Comparison of ENCODE assay signal across 24 cellular contexts in genomic region chr7:47517821-47518480, GRCh38.
DNase-seq lines count a peak whose midpoint lies in the region; ATAC-seq, FAIRE-seq and TF ChIP-seq lines count a peak whose summit lies in the region.
"Had no signal": no experiment of that assay in that cellular context is flagged by ENCODE, and none has a peak within 500 bp of the region (broad histone marks: within the 10 kb centered on the region; RNA-seq: fewer than 3 reads in every experiment).

No MANE protein-coding gene starts in this region.

- H3K4me1 ChIP-seq in astrocyte (ENCODE audit: insufficient read depth, low read length): peaks cover 46% of the 10 kb centered on the region

- no peak overlapping the region for H3K4me2 ChIP-seq in astrocyte (ENCODE audit: low read length)
- H3K4me2 ChIP-seq: SK-N-SH had no signal

- H3K9me3 Mint-ChIP-seq in astrocyte (ENCODE audit: unreplicated experiment) (no peaks in the 10 kb centered on the region), memory B cell (no peaks in the 10 kb centered on the region), progenitor cell of endocrine pancreas (ENCODE audit: low read depth) (no peaks in the 10 kb centered on the region)
- H3K9me3 Mint-ChIP-seq: activated naive CD8-positive, alpha-beta T cell treated with anti-CD3 and anti-CD28 coated beads, Interleukin-2, amount 10 ng/mL, durations not matched to agents 7 days and 5 days; CD8-positive, alpha-beta T cell had no signal

- no peaks in the 10 kb centered on the region for H3K27me3 ChIP-seq in astrocyte (ENCODE audit: insufficient read depth, low read length)
- H3K27me3 ChIP-seq: body of pancreas, upper lobe of right lung had no signal

- H3K27ac ChIP-seq in astrocyte (ENCODE audit: low read depth, low read length): no peak overlapping the region
- H3K27ac ChIP-seq: left ventricle myocardium inferior, psoas muscle, upper lobe of right lung had no signal

- H3K36me3 ChIP-seq in astrocyte (ENCODE audit: insufficient read depth, low read length): no peaks in the 10 kb centered on the region
- H3K36me3 ChIP-seq: left ventricle myocardium inferior, upper lobe of right lung had no signal

- H3K9me3 ChIP-seq in astrocyte (ENCODE audit: insufficient read depth, low read depth, low read length): no peaks in the 10 kb centered on the region
- H3K9me3 ChIP-seq: body of pancreas, left ventricle myocardium inferior, psoas muscle, SK-N-SH, upper lobe of right lung had no signal

- DNase-seq in astrocyte (ENCODE audit: low read depth) (no peak), memory B cell (ENCODE audit: low spot score in 2 of 2) (no peak), progenitor cell of endocrine pancreas (ENCODE audit: low spot score, unreplicated experiment) (no peak), AML-193 (lab: John Stamatoyannopoulos, UW) (no peak), kidney tubule cell (ENCODE audit: low spot score) (no peak), Kasumi-1 (lab: John Stamatoyannopoulos, UW) (no peak), NOMO-1 treated with DMSO at 0.1 percent for 48 hours (lab: John Stamatoyannopoulos, UW; ENCODE audit: unreplicated experiment) (no peak)
- DNase-seq: activated CD8-positive, alpha-beta memory T cell treated with anti-CD3 and anti-CD28 coated beads for 24 hours; activated gamma-delta T cell; activated naive CD8-positive, alpha-beta T cell treated with anti-CD3 and anti-CD28 coated beads, Interleukin-2, amount 10 ng/mL, durations not matched to agents 7 days and 5 days; activated T-cell treated with anti-CD3 and anti-CD28 coated beads, Interleukin-2, amount 50 U/mL, for 1 hour; CD8-positive, alpha-beta T cell; cerebellar nuclear complex; DMS 273 treated with DMSO at 0.1 percent for 48 hours; EL; left ventricle myocardium inferior; psoas muscle; SK-N-SH; stimulated activated CD4-positive, alpha-beta T cell treated with anti-CD3 and anti-CD28 coated beads, Interleukin-1b, Interleukin-23, amount 100 ng/mL, for 48 hours; stimulated activated CD8-positive, alpha-beta memory T cell treated with anti-CD3 and anti-CD28 coated beads, Interleukin-4, amount 100 ng/mL, for 48 hours; T-helper 17 cell; upper lobe of right lung had no signal

- H3K4me1 Mint-ChIP-seq in astrocyte (ENCODE audit: low read depth, unreplicated experiment) (peaks cover 34% of the 10 kb centered on the region), memory B cell (peaks cover 9% of the 10 kb centered on the region), progenitor cell of endocrine pancreas (ENCODE audit: low read depth) (peaks cover 31% of the 10 kb centered on the region)
- H3K4me1 Mint-ChIP-seq: activated naive CD8-positive, alpha-beta T cell treated with anti-CD3 and anti-CD28 coated beads, Interleukin-2, amount 10 ng/mL, durations not matched to agents 7 days and 5 days; T-helper 17 cell had no signal

- H4K20me1 ChIP-seq in astrocyte (ENCODE audit: insufficient read depth, low read length): peaks cover 43% of the 10 kb centered on the region

- FAIRE-seq in astrocyte (lab: Jason Lieb, UNC): no peak
- FAIRE-seq: GM12878 had no signal

- H3K4me3 Mint-ChIP-seq in astrocyte (ENCODE audit: unreplicated experiment) (no peak overlapping the region), memory B cell (no peak overlapping the region), progenitor cell of endocrine pancreas (ENCODE audit: low read depth) (peak overlapping the region; percentile 4)
- H3K4me3 Mint-ChIP-seq: activated naive CD8-positive, alpha-beta T cell treated with anti-CD3 and anti-CD28 coated beads, Interleukin-2, amount 10 ng/mL, durations not matched to agents 7 days and 5 days; CD8-positive, alpha-beta T cell; T-helper 17 cell had no signal

- H3K9ac ChIP-seq in astrocyte (ENCODE audit: low read length): no peak overlapping the region
- H3K9ac ChIP-seq: SK-N-SH had no signal

- TF ChIP-seq CTCF in astrocyte (IDR thresholded peaks at IDR 0.05; ENCODE audit: insufficient read depth, low read depth, low read length) (no peak), progenitor cell of endocrine pancreas (IDR thresholded peaks at IDR 0.05; ENCODE audit: unreplicated experiment) (no peak)

- no peak overlapping the region for H2AFZ ChIP-seq in astrocyte (ENCODE audit: low read depth, low read length)

- H3K27ac Mint-ChIP-seq in astrocyte (ENCODE audit: unreplicated experiment) (peak overlapping the region; percentile 38), memory B cell (peak overlapping the region; percentile 39), progenitor cell of endocrine pancreas (peak overlapping the region; percentile 68)
- H3K27ac Mint-ChIP-seq: activated naive CD8-positive, alpha-beta T cell treated with anti-CD3 and anti-CD28 coated beads, Interleukin-2, amount 10 ng/mL, durations not matched to agents 7 days and 5 days; CD8-positive, alpha-beta T cell; T-helper 17 cell had no signal

- no peaks in the 10 kb centered on the region for H3K27me3 Mint-ChIP-seq in astrocyte (ENCODE audit: low read depth, unreplicated experiment)
- no peaks in the 10 kb centered on the region for H3K27me3 Mint-ChIP-seq in memory B cell
- H3K27me3 Mint-ChIP-seq in progenitor cell of endocrine pancreas: no peaks in the 10 kb centered on the region
- H3K27me3 Mint-ChIP-seq: T-helper 17 cell had no signal

- ATAC-seq in memory B cell (ENCODE audit: low read depth): no peak
- ATAC-seq: body of pancreas; CD8-positive, alpha-beta T cell; GM12878; T-helper 17 cell; upper lobe of right lung had no signal

- H3K79me2 ChIP-seq in astrocyte (ENCODE audit: insufficient read depth, low read length): peaks cover 63% of the 10 kb centered on the region

- H3K36me3 Mint-ChIP-seq in astrocyte (ENCODE audit: low read depth, unreplicated experiment) (peaks cover 16% of the 10 kb centered on the region), memory B cell (peaks cover 4% of the 10 kb centered on the region), progenitor cell of endocrine pancreas (ENCODE audit: insufficient read depth) (peaks cover 16% of the 10 kb centered on the region)
- H3K36me3 Mint-ChIP-seq: activated naive CD8-positive, alpha-beta T cell treated with anti-CD3 and anti-CD28 coated beads, Interleukin-2, amount 10 ng/mL, durations not matched to agents 7 days and 5 days; CD8-positive, alpha-beta T cell had no signal

- H3K4me3 ChIP-seq in astrocyte (ENCODE audit: insufficient read depth, low read depth, low read length): no peak overlapping the region
- H3K4me3 ChIP-seq: body of pancreas, GM12878, left ventricle myocardium inferior, psoas muscle, upper lobe of right lung had no signal
